In genomic region chr20:62087227-62087626, GRCh38 we compare ENCODE assay signal across 25 cellular contexts. TPM values are rescaled to one million over a fixed set of nuclear protein-coding genes. Genes with fewer than 3 reads are reported as not detected.
DNase-seq lines count a peak whose midpoint lies in the region; ATAC-seq, FAIRE-seq and TF ChIP-seq lines count a peak whose summit lies in the region.
"Had no signal": no experiment of that assay in that cellular context is flagged by ENCODE, and none has a peak within 500 bp of the region (broad histone marks: within the 10 kb centered on the region; RNA-seq: fewer than 3 reads in every experiment).

No MANE protein-coding gene starts in this region.

- H3K36me3 ChIP-seq in MG63 (no peaks in the 10 kb centered on the region), H1 (ENCODE audit: control insufficient read depth in 2 of 4, insufficient read depth in 4 of 4, low read length in 3 of 4) (no peaks in the 10 kb centered on the region), osteoblast (ENCODE audit: insufficient read depth, low read length) (no peaks in the 10 kb centered on the region)
- H3K36me3 ChIP-seq: neutrophil, prostate gland had no signal

- no peak overlapping the region for H3K18ac ChIP-seq in H1 (ENCODE audit: extremely low read depth, low read length)

- H3K4me3 ChIP-seq in MG63, result no peak overlapping the region
- H3K4me3 ChIP-seq in H1 (ENCODE audit: extremely low read depth in 1 of 4, insufficient read depth in 2 of 4, low read depth in 3 of 4, low read length in 4 of 4), result no peak overlapping the region
- no peak overlapping the region for H3K4me3 ChIP-seq in osteoblast (ENCODE audit: insufficient read depth, low read length)
- H3K4me3 ChIP-seq: prostate gland had no signal

- peaks cover 2% of the 10 kb centered on the region; the same call in 1 of the 2 replicates for H3K23me2 ChIP-seq in H1 (ENCODE audit: low read depth, low read length)

- ATAC-seq in GM21447 (IDR thresholded peaks at IDR 0.05; ENCODE audit: unreplicated experiment) (no peak), HG02798 (IDR thresholded peaks at IDR 0.05; ENCODE audit: poor library complexity, unreplicated experiment) (no peak)
- ATAC-seq: SK-N-SH treated with all-trans-retinoic acid at 6 μM for 48 hours had no signal

- H2BK120ac ChIP-seq in H1 (replicated peaks; ENCODE audit: low read depth, low read length), result no peak overlapping the region

- CTCF ChIA-PET in H1 (lab: Charles Lee; ENCODE audit: partially characterized antibody), result interaction anchor here (0.5 kb wide), 2 partner anchors 15 to 51 kb away, joined by 3 read pairs; no protein-coding TSS in a partner anchor

- H2BK12ac ChIP-seq in H1 (ENCODE audit: low read depth, low read length), result 0 out of 2 replicates have a peak overlapping the region, but pooled peaks have one; percentile 55

- POLR2A ChIA-PET in H1 (lab: Charles Lee; ENCODE audit: partially characterized antibody), result interaction anchor here (0.7 to 2.1 kb wide), 4 partner anchors 20 to 71 kb away, joined by 3 to 12 read pairs (median 4); no protein-coding TSS in a partner anchor

- 0 out of 2 replicates have a peak overlapping the region, but pooled peaks have one; percentile 81 for H2BK15ac ChIP-seq in H1 (ENCODE audit: low read length)

- no peak overlapping the region for H3K9ac ChIP-seq in H1 (replicated peaks in 1 of 4; ENCODE audit: extremely low read depth in 1 of 4, low read depth in 3 of 4, low read length in 3 of 4)

- no peaks in the 10 kb centered on the region for H3K27me3 ChIP-seq in MG63
- peaks cover 0 to 2% (median 0%) of the 10 kb centered on the region in 4 experiments; a peak in 2 of 7 replicates for H3K27me3 ChIP-seq in H1 (replicated peaks in 1 of 4; ENCODE audit: control insufficient read depth in 3 of 4, extremely low read depth in 1 of 4, insufficient read depth in 3 of 4, low read length in 3 of 4)
- H3K27me3 ChIP-seq in osteoblast (ENCODE audit: insufficient read depth, low read length), result peaks cover 6% of the 10 kb centered on the region

- no peaks in the 10 kb centered on the region for H3K79me1 ChIP-seq in H1 (ENCODE audit: low read depth, low read length)

- TF ChIP-seq RAD21 in H1 (IDR thresholded peaks at IDR 0.05 in 1 of 2, conservative IDR thresholded peaks at IDR 0.05 in 1 of 2; ENCODE audit: low read depth in 2 of 2, low read length in 2 of 2), result no peak

- H3K27ac ChIP-seq in H1 (ENCODE audit: low read depth, low read length) (no peak overlapping the region), osteoblast (ENCODE audit: low read depth, low read length) (no peak overlapping the region)
- H3K27ac ChIP-seq: 22Rv1, HL-60, neutrophil, prostate gland had no signal

- H3K79me2 ChIP-seq in H1 (ENCODE audit: control insufficient read depth in 1 of 2, insufficient read depth in 2 of 2, low read length in 2 of 2), result no peaks in the 10 kb centered on the region
- H3K79me2 ChIP-seq in osteoblast (ENCODE audit: insufficient read depth, low read length), result no peaks in the 10 kb centered on the region

- H2AFZ ChIP-seq in H1 (ENCODE audit: low read length), result no peak overlapping the region
- H2AFZ ChIP-seq in osteoblast (ENCODE audit: low read length), result no peak overlapping the region

- no peak for TF ChIP-seq POLR2A in H1 (IDR thresholded peaks at IDR 0.05; ENCODE audit: control extremely low read depth in 1 of 2, low read depth in 2 of 2, low read length in 2 of 2)

- H4K20me1 ChIP-seq in H1 (replicated peaks in 1 of 2; ENCODE audit: control insufficient read depth in 1 of 2, insufficient read depth in 2 of 2, low read length in 2 of 2) (peaks cover 0 to 5% of the 10 kb centered on the region in 2 experiments), osteoblast (ENCODE audit: insufficient read depth, low read length) (no peaks in the 10 kb centered on the region)

- H3K9me3 ChIP-seq in MG63, result no peaks in the 10 kb centered on the region; the same call in 1 of the 2 replicates
- no peaks in the 10 kb centered on the region for H3K9me3 ChIP-seq in H1 (ENCODE audit: insufficient read depth in 2 of 2, low read depth in 1 of 2, low read length in 1 of 2)
- no peaks in the 10 kb centered on the region for H3K9me3 ChIP-seq in osteoblast (ENCODE audit: low read depth, low read length)
- H3K9me3 ChIP-seq: neutrophil, prostate gland had no signal

- H3K56ac ChIP-seq in H1 (replicated peaks; ENCODE audit: insufficient read length, low read depth, low read length), result no peak overlapping the region

- TF ChIP-seq CTCF in H1 (IDR thresholded peaks at IDR 0.05; ENCODE audit: control extremely low read depth in 1 of 3, insufficient read depth in 1 of 3, low read depth in 1 of 3, low read length in 3 of 3) (no peak), osteoblast (IDR thresholded peaks at IDR 0.05; ENCODE audit: extremely low read depth, low read depth, low read length) (no peak)

- H3K4me1 ChIP-seq in H1 (replicated peaks in 1 of 4; ENCODE audit: control insufficient read depth in 3 of 4, insufficient read depth in 4 of 4, low read length in 3 of 4), result peaks cover 0 to 3% (median 0%) of the 10 kb centered on the region in 4 experiments; a peak in 1 of 7 replicates
- H3K4me1 ChIP-seq in osteoblast (ENCODE audit: insufficient read depth, low read length), result no peaks in the 10 kb centered on the region
- H3K4me1 ChIP-seq: prostate gland had no signal

- no peak overlapping the region for H3K14ac ChIP-seq in H1 (ENCODE audit: insufficient read length)

- WGBS in H1 (ENCODE audit: extremely low coverage in 1 of 2, insufficient coverage in 1 of 2, insufficient read length in 1 of 2, insufficient replicate concordance in 2 of 2, low coverage in 1 of 2, low lambda C conversion rate in 2 of 2, missing lambda C conversion rate in 1 of 2), 2 experiments, result 85% methylated on average over 11 of the region's 11 CpGs; no CpG with 5 or more reads in 1 of the 2 experiments

- no peak for TF ChIP-seq EP300 in H1 (IDR thresholded peaks at IDR 0.05; ENCODE audit: borderline replicate concordance in 1 of 2, low read depth in 2 of 2, low read length in 2 of 2)

- no peak overlapping the region for H3K4me2 ChIP-seq in H1 (ENCODE audit: insufficient read depth in 1 of 2, low read depth in 2 of 2, low read length in 2 of 2)
- H3K4me2 ChIP-seq in osteoblast (ENCODE audit: insufficient read depth, low read length), result no peak overlapping the region

- H4K8ac ChIP-seq in H1 (ENCODE audit: extremely low read depth, insufficient read depth, low read length), result no peak overlapping the region

- H3K23ac ChIP-seq in H1 (ENCODE audit: insufficient read length), result no peak overlapping the region

- H2BK5ac ChIP-seq in H1 (ENCODE audit: low read depth, low read length), result no peak overlapping the region

- H4K91ac ChIP-seq in H1 (replicated peaks; ENCODE audit: insufficient read length, low read length), result no peak overlapping the region

- no peak overlapping the region for H4K5ac ChIP-seq in H1 (ENCODE audit: insufficient read length, low read depth, low read length)

- 0 out of 2 replicates have a peak overlapping the region, but pooled peaks have one; percentile 43 for H2BK20ac ChIP-seq in H1 (ENCODE audit: low read length)

- FAIRE-seq in H1 (lab: Jason Lieb, UNC), result no peak
- FAIRE-seq: GM18507, H54, small intestine had no signal

- no peak overlapping the region for H2AK5ac ChIP-seq in H1 (ENCODE audit: low read depth, low read length)

- no peak overlapping the region for H3K4ac ChIP-seq in H1 (replicated peaks; ENCODE audit: insufficient read length, low read depth, low read length)

- DNase-seq in DMS 273 (lab: John Stamatoyannopoulos, UW; ENCODE audit: unreplicated experiment) (peak; percentile 45), DMS 273 treated with DMSO at 0.1 percent for 48 hours (lab: John Stamatoyannopoulos, UW) (no peak), MG63 (peak; percentile 32), H1 (ENCODE audit: low read depth in 1 of 2, low spot score in 2 of 2) (no peak), osteoblast (ENCODE audit: insufficient read length, low spot score, missing footprints) (peak; percentile 77), LoVo (ENCODE audit: low spot score) (no peak)
- DNase-seq: activated CD4-positive, alpha-beta T cell treated with anti-CD3 and anti-CD28 coated beads, Interleukin-2, amount 50 U/mL, for 1 hour; activated naive CD4-positive, alpha-beta T cell treated with anti-CD3 and anti-CD28 coated beads for 36 hours; amniotic stem cell; CD4-positive, CD25-positive, alpha-beta regulatory T cell; DMS153; GF-D8; mammary epithelial cell; NCI-H1417 treated with DMSO at 0.1 percent for 48 hours; small intestine; substantia nigra had no signal

RNA-seq across cellular contexts. Expression of gene TAF4, which starts 21.5 kb away (rescaled TPM):
- total RNA-seq in MG63 (2014; rRNA removed; shearing (Covaris generic); ENCODE audit: low replicate concordance), result 3.6 and 5.7 TPM in 2 replicates
- 30.1 and 33.0 TPM in 2 replicates for total RNA-seq in H1 (2021; fragmentation: NEBNext Ultra II Directional; extraction: Animal tissue kit (Norgen Biotek cat#: 25700))
- 16.0 and 25.8 TPM in 2 replicates for polyA plus RNA-seq in H1 (2011; rRNA removed)
- 12.2 TPM for polyA plus RNA-seq in H1 (2011; cell fraction: cytosol; rRNA removed)
- 17.4 TPM for polyA plus RNA-seq in H1 (2011; cell fraction: nucleus; rRNA removed)
- polyA plus RNA-seq in H1 (2012, experiment 1 of 2), result 17.8 to 35.7 TPM (median 25.0 TPM) in 4 replicates
- 9.2 TPM for polyA plus RNA-seq in H1 (2012, experiment 2 of 2)
- 24.0 TPM for polyA plus RNA-seq in H1 (2013, experiment 1 of 2)
- polyA plus RNA-seq in H1 (2013, experiment 2 of 2), result 19.7 TPM
- 4.3 and 4.6 TPM in 2 replicates for polyA minus RNA-seq in H1 (2011; rRNA and poly(A)+ RNA removed)
- polyA minus RNA-seq in H1 (2011; cell fraction: cytosol; rRNA and poly(A)+ RNA removed), result 34.5 TPM
- 16.3 TPM for polyA minus RNA-seq in H1 (2011; cell fraction: nucleus; rRNA and poly(A)+ RNA removed)
- 4.3 and 4.7 TPM in 2 replicates for total RNA-seq in osteoblast

RNA-seq across cellular contexts. Expression of gene LSM14B, which starts 35.0 kb away (rescaled TPM):
- total RNA-seq in MG63 (2014; rRNA removed; shearing (Covaris generic); ENCODE audit: low replicate concordance), result 59.2 and 81.7 TPM in 2 replicates
- total RNA-seq in H1 (2021; fragmentation: NEBNext Ultra II Directional; extraction: Animal tissue kit (Norgen Biotek cat#: 25700)), result 65.6 and 70.0 TPM in 2 replicates
- polyA plus RNA-seq in H1 (2011; rRNA removed), result 58.3 and 93.9 TPM in 2 replicates
- polyA plus RNA-seq in H1 (2011; cell fraction: cytosol; rRNA removed), result 55.5 TPM
- polyA plus RNA-seq in H1 (2011; cell fraction: nucleus; rRNA removed), result 80.3 TPM
- 62.5 to 71.2 TPM (median 67.6 TPM) in 4 replicates for polyA plus RNA-seq in H1 (2012, experiment 1 of 2)
- 24.0 TPM for polyA plus RNA-seq in H1 (2012, experiment 2 of 2)
- 46.2 TPM for polyA plus RNA-seq in H1 (2013, experiment 1 of 2)
- 45.5 TPM for polyA plus RNA-seq in H1 (2013, experiment 2 of 2)
- polyA minus RNA-seq in H1 (2011; rRNA and poly(A)+ RNA removed), result 51.4 and 62.8 TPM in 2 replicates
- polyA minus RNA-seq in H1 (2011; cell fraction: cytosol; rRNA and poly(A)+ RNA removed), result 40.5 TPM
- polyA minus RNA-seq in H1 (2011; cell fraction: nucleus; rRNA and poly(A)+ RNA removed), result 38.9 TPM
- 41.8 and 48.5 TPM in 2 replicates for total RNA-seq in osteoblast

RNA-seq across cellular contexts. Expression of gene PSMA7, which starts 56.0 kb away (rescaled TPM):
- 1,085 and 1,523 TPM in 2 replicates for total RNA-seq in MG63 (2014; rRNA removed; shearing (Covaris generic); ENCODE audit: low replicate concordance)
- 339 and 361 TPM in 2 replicates for total RNA-seq in H1 (2021; fragmentation: NEBNext Ultra II Directional; extraction: Animal tissue kit (Norgen Biotek cat#: 25700))
- 607 and 648 TPM in 2 replicates for polyA plus RNA-seq in H1 (2011; rRNA removed)
- polyA plus RNA-seq in H1 (2011; cell fraction: cytosol; rRNA removed), result 619 TPM
- polyA plus RNA-seq in H1 (2011; cell fraction: nucleus; rRNA removed), result 429 TPM
- polyA plus RNA-seq in H1 (2012, experiment 1 of 2), result 276 to 407 TPM (median 389 TPM) in 4 replicates
- polyA plus RNA-seq in H1 (2012, experiment 2 of 2), result 325 TPM
- polyA plus RNA-seq in H1 (2013, experiment 1 of 2), result 550 TPM
- polyA plus RNA-seq in H1 (2013, experiment 2 of 2), result 519 TPM
- polyA minus RNA-seq in H1 (2011; rRNA and poly(A)+ RNA removed), result 194 and 202 TPM in 2 replicates
- polyA minus RNA-seq in H1 (2011; cell fraction: cytosol; rRNA and poly(A)+ RNA removed), result 110 TPM
- polyA minus RNA-seq in H1 (2011; cell fraction: nucleus; rRNA and poly(A)+ RNA removed), result 72.4 TPM
- 208 and 215 TPM in 2 replicates for total RNA-seq in osteoblast

RNA-seq across cellular contexts. Expression of gene SS18L1, which starts 56.3 kb away (rescaled TPM):
- 5.8 and 7.5 TPM in 2 replicates for total RNA-seq in MG63 (2014; rRNA removed; shearing (Covaris generic); ENCODE audit: low replicate concordance)
- total RNA-seq in H1 (2021; fragmentation: NEBNext Ultra II Directional; extraction: Animal tissue kit (Norgen Biotek cat#: 25700)), result 22.4 and 28.4 TPM in 2 replicates
- 29.7 and 36.6 TPM in 2 replicates for polyA plus RNA-seq in H1 (2011; rRNA removed)
- 30.1 TPM for polyA plus RNA-seq in H1 (2011; cell fraction: cytosol; rRNA removed)
- polyA plus RNA-seq in H1 (2011; cell fraction: nucleus; rRNA removed), result 83.9 TPM
- 18.9 to 24.1 TPM (median 19.8 TPM) in 4 replicates for polyA plus RNA-seq in H1 (2012, experiment 1 of 2)
- 3.0 TPM for polyA plus RNA-seq in H1 (2012, experiment 2 of 2)
- polyA plus RNA-seq in H1 (2013, experiment 1 of 2), result 12.9 TPM
- polyA plus RNA-seq in H1 (2013, experiment 2 of 2), result 12.2 TPM
- polyA minus RNA-seq in H1 (2011; rRNA and poly(A)+ RNA removed), result 16.5 and 24.4 TPM in 2 replicates
- polyA minus RNA-seq in H1 (2011; cell fraction: cytosol; rRNA and poly(A)+ RNA removed), result 33.8 TPM
- polyA minus RNA-seq in H1 (2011; cell fraction: nucleus; rRNA and poly(A)+ RNA removed), result 29.1 TPM
- total RNA-seq in osteoblast, result 12.7 TPM in 2 replicates

Comparison
In these comparisons a context has a peak if more than half of its experiments do, and no peak if none do; other contexts are left out.
1. DNase-seq: peak in DMS 273 (single experiment), MG63 (single experiment) and osteoblast (single experiment); none in DMS 273 treated with DMSO at 0.1 percent for 48 hours (single experiment), H1 (0 of 2) and LoVo (single experiment).